ENCODE assay signal across 19 cellular contexts in the genomic region with DNA sequence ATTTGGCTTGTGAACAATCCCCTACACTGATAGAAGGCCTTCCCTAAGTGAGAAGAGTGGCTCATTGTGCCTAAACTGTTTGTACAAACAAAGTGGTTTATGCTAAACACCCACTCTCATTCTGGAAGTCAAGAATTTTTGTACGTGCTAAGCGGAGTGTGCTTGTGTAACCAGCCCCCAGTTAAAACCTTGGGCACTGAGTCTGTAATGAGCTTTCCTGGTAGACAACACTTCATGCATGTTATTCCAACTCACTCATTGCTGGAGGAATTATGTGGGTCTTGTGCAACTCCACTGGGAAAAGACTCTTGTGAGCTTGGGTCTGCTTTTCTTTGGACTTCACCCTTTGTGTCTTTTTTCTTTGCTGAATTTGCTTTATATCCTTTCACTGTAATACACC.
DNase-seq lines count a peak whose midpoint lies in the region; ATAC-seq, FAIRE-seq and TF ChIP-seq lines count a peak whose summit lies in the region.
"Had no signal": no experiment of that assay in that cellular context is flagged by ENCODE, and none has a peak within 500 bp of the region (broad histone marks: within the 10 kb centered on the region; RNA-seq: fewer than 3 reads in every experiment).

No MANE protein-coding gene starts in this region.

- no peaks in the 10 kb centered on the region for H3K9me3 ChIP-seq in A549
- no peaks in the 10 kb centered on the region for H3K9me3 ChIP-seq in adipocyte (ENCODE audit: control insufficient read depth, low read length)
- no peaks in the 10 kb centered on the region for H3K9me3 ChIP-seq in adrenal gland (replicated peaks in 1 of 3)
- no peaks in the 10 kb centered on the region for H3K9me3 ChIP-seq in psoas muscle
- H3K9me3 ChIP-seq: Caco-2 had no signal

- no peaks in the 10 kb centered on the region for H3K9me3 Mint-ChIP-seq in mesothelial cell of epicardium
- H3K9me3 Mint-ChIP-seq: H9 had no signal

- peaks cover 7% of the 10 kb centered on the region for H3K27me3 ChIP-seq in adipocyte (replicated peaks; ENCODE audit: control insufficient read depth, insufficient read depth, low read length)
- no peaks in the 10 kb centered on the region for H3K27me3 ChIP-seq in adrenal gland
- H3K27me3 ChIP-seq in psoas muscle (ENCODE audit: insufficient read depth in 3 of 3, low read length in 2 of 3): peaks cover 0 to 6% (median 0%) of the 10 kb centered on the region in 3 donors

- H3K4me1 ChIP-seq in A549: no peaks in the 10 kb centered on the region
- no peaks in the 10 kb centered on the region for H3K4me1 ChIP-seq in adipocyte (ENCODE audit: control insufficient read depth, insufficient read depth, low read length)
- H3K4me1 ChIP-seq in adrenal gland (replicated peaks in 1 of 2): no peaks in the 10 kb centered on the region
- no peaks in the 10 kb centered on the region for H3K4me1 ChIP-seq in psoas muscle
- H3K4me1 ChIP-seq: Caco-2 had no signal

- H3K27ac Mint-ChIP-seq in mesothelial cell of epicardium: peak overlapping the region; percentile 7
- H3K27ac Mint-ChIP-seq: CD4-positive, alpha-beta memory T cell had no signal

- no peaks in the 10 kb centered on the region for H3K27me3 Mint-ChIP-seq in mesothelial cell of epicardium (ENCODE audit: low read depth)
- H3K27me3 Mint-ChIP-seq: CD4-positive, alpha-beta memory T cell had no signal

- DNase-seq in A549 (ENCODE audit: low read depth in 1 of 2, low spot score in 1 of 2): no peak
- peak; percentile 37 for DNase-seq in adipocyte (ENCODE audit: low read depth)
- peak; percentile 1 for DNase-seq in fibroblast of the conjunctiva (ENCODE audit: low read depth)
- DNase-seq in mesothelial cell of epicardium (ENCODE audit: low spot score in 2 of 2, unreplicated experiment in 2 of 2): no peak
- DNase-seq in adrenal gland: no peak
- no peak for DNase-seq in psoas muscle
- DNase-seq: 8988T; C1 segment of cervical spinal cord; Caco-2; CD4-positive, alpha-beta memory T cell; DMS153; DND-41; GOT3; H9 had no signal

- no peak for TF ChIP-seq EP300 in A549 (IDR thresholded peaks at IDR 0.05)

- peak; percentile 61 for FAIRE-seq in A549 (lab: Jason Lieb, UNC)
- FAIRE-seq: G401.6, GM12892 had no signal

- H3K4me2 ChIP-seq in A549: no peak overlapping the region

- no peak overlapping the region for H3K4me3 Mint-ChIP-seq in mesothelial cell of epicardium
- H3K4me3 Mint-ChIP-seq: CD4-positive, alpha-beta memory T cell; H9 had no signal

- ATAC-seq in A549: no peak
- ATAC-seq in GM18873 (IDR thresholded peaks at IDR 0.05; ENCODE audit: low FRiP score, unreplicated experiment): no peak
- no peak for ATAC-seq in GM21717 (IDR thresholded peaks at IDR 0.05; ENCODE audit: unreplicated experiment)
- ATAC-seq in psoas muscle: no peak
- ATAC-seq: HCT116 had no signal

- H3K4me3 ChIP-seq in A549: no peak overlapping the region
- H3K4me3 ChIP-seq in adipocyte (ENCODE audit: low read length): no peak overlapping the region
- no peak overlapping the region for H3K4me3 ChIP-seq in adrenal gland
- no peak overlapping the region for H3K4me3 ChIP-seq in psoas muscle

- intact Hi-C loops in adrenal gland (cut with DNase I) (no loop called here), psoas muscle (cut with DNase I) (no loop called here)

- peaks cover 25% of the 10 kb centered on the region for H3K4me1 Mint-ChIP-seq in mesothelial cell of epicardium
- H3K4me1 Mint-ChIP-seq: CD4-positive, alpha-beta memory T cell had no signal

- no peaks in the 10 kb centered on the region for H3K36me3 ChIP-seq in adipocyte (ENCODE audit: control insufficient read depth, insufficient read depth, low read length, severe bottlenecking)
- no peaks in the 10 kb centered on the region for H3K36me3 ChIP-seq in adrenal gland (replicated peaks in 1 of 2)
- no peaks in the 10 kb centered on the region for H3K36me3 ChIP-seq in psoas muscle (ENCODE audit: insufficient read depth in 1 of 2, low read depth in 1 of 2)

- H3K36me3 Mint-ChIP-seq in mesothelial cell of epicardium: no peaks in the 10 kb centered on the region
- H3K36me3 Mint-ChIP-seq: CD4-positive, alpha-beta memory T cell had no signal

- CTCF ChIA-PET in A549 (lab: Yijun Ruan, JAX): no interaction called here

- no peak for TF ChIP-seq RAD21 in A549 (conservative IDR thresholded peaks at IDR 0.05 in 1 of 2, IDR thresholded peaks at IDR 0.05 in 1 of 2)

- H3K27ac ChIP-seq in A549 (no peak overlapping the region), adrenal gland (no peak overlapping the region), psoas muscle (no peak overlapping the region)

- H3K9ac ChIP-seq in adipocyte (ENCODE audit: low read length): no peak overlapping the region

- TF ChIP-seq CTCF in A549 (IDR thresholded peaks at IDR 0.05) (no peak), mesothelial cell of epicardium (IDR thresholded peaks at IDR 0.05; ENCODE audit: unreplicated experiment) (no peak), adrenal gland (IDR thresholded peaks at IDR 0.05) (no peak), psoas muscle (IDR thresholded peaks at IDR 0.05) (no peak)

- TF ChIP-seq POLR2A in A549 (IDR thresholded peaks at IDR 0.05; ENCODE audit: low read length) (no peak), adrenal gland (IDR thresholded peaks at IDR 0.05) (no peak)

- POLR2A ChIA-PET in A549 (lab: Yijun Ruan, JAX): no interaction called here

- 35% methylated on average over 2 of the region's 2 CpGs for WGBS in A549 (ENCODE audit: missing lambda C conversion rate)
- WGBS in adrenal gland, 4 donors: 77 to 87% (median 83%) methylated on average over 2 of the region's 2 CpGs
- 74 to 76% (median 75%) methylated on average over 2 of the region's 2 CpGs for WGBS in psoas muscle, 3 donors

TF ChIP-seq in A549, 52 proteins besides CTCF, POLR2A, EP300 and RAD21:
- TF ChIP-seq HOXA7 (CRISPR knock-in tag; IDR thresholded peaks at IDR 0.05): no peak
- no peak for TF ChIP-seq REST (IDR thresholded peaks at IDR 0.05)
- TF ChIP-seq KDM1A (IDR thresholded peaks at IDR 0.05; ENCODE audit: low read depth): no peak
- TF ChIP-seq EHF (CRISPR knock-in tag; IDR thresholded peaks at IDR 0.05): no peak
- TF ChIP-seq JUN (IDR thresholded peaks at IDR 0.05): no peak
- TF ChIP-seq ZFP36 (IDR thresholded peaks at IDR 0.05; ENCODE audit: borderline replicate concordance, partially characterized antibody): no peak
- TF ChIP-seq PBX3 (IDR thresholded peaks at IDR 0.05): no peak
- no peak for TF ChIP-seq RCOR1 (IDR thresholded peaks at IDR 0.05; ENCODE audit: low read depth, low read length)
- TF ChIP-seq FOSB (CRISPR knock-in tag; IDR thresholded peaks at IDR 0.05): no peak
- no peak for TF ChIP-seq HEYL (CRISPR knock-in tag; IDR thresholded peaks at IDR 0.05)

Comparison
In these comparisons a context has a peak if more than half of its experiments do, and no peak if none do; other contexts are left out.
1. DNase-seq: peak in adipocyte (single experiment) and fibroblast of the conjunctiva (single experiment); none in A549 (0 of 2), mesothelial cell of epicardium (0 of 2), adrenal gland (0 of 7) and psoas muscle (0 of 2).